ENCODE assay signal across 16 cellular contexts in genomic region chr1:53330819-53331218, GRCh38. TPM values are rescaled to one million over a fixed set of nuclear protein-coding genes. Genes with fewer than 3 reads are reported as not detected.
DNase-seq lines count a peak whose midpoint lies in the region; ATAC-seq and TF ChIP-seq lines count a peak whose summit lies in the region.
"Had no signal": no experiment of that assay in that cellular context is flagged by ENCODE, and none has a peak within 500 bp of the region (broad histone marks: within the 10 kb centered on the region; RNA-seq: fewer than 3 reads in every experiment).

No MANE protein-coding gene starts in this region.

- H3K9me3 Mint-ChIP-seq in activated CD8-positive, alpha-beta memory T cell treated with anti-CD3 and anti-CD28 coated beads, Interleukin-2, amount 10 ng/mL, durations not matched to agents 7 days and 5 days (ENCODE audit: low read depth) = no peaks in the 10 kb centered on the region
- H3K9me3 Mint-ChIP-seq in activated T-helper 17 cell treated with anti-CD3 and anti-CD28 coated beads, Interleukin-2, amount 50 U/mL, for 72 hours = no peaks in the 10 kb centered on the region
- H3K9me3 Mint-ChIP-seq: CD8-positive, alpha-beta T cell had no signal

- no peaks in the 10 kb centered on the region for H3K27me3 ChIP-seq in ovary
- H3K27me3 ChIP-seq: upper lobe of left lung had no signal

- no peaks in the 10 kb centered on the region for H3K9me3 ChIP-seq in ovary
- H3K9me3 ChIP-seq: upper lobe of left lung had no signal

- no peak overlapping the region for H3K4me3 ChIP-seq in ovary
- H3K4me3 ChIP-seq: upper lobe of left lung had no signal

- peak; percentile 42 for DNase-seq in activated CD8-positive, alpha-beta memory T cell treated with anti-CD3 and anti-CD28 coated beads for 24 hours
- no peak for DNase-seq in activated CD8-positive, alpha-beta memory T cell treated with anti-CD3 and anti-CD28 coated beads, Interleukin-2, amount 10 ng/mL, durations not matched to agents 7 days and 5 days
- peak; percentile 3 for DNase-seq in ELF-1 (ENCODE audit: low read depth, low spot score)
- peak in 3 of 5 donors; percentile 4 to 21 (median 8) for DNase-seq in ovary
- no peak for DNase-seq in GM03348 (ENCODE audit: low spot score)
- DNase-seq in NCI-H345 treated with DMSO at 0.1 percent for 48 hours (lab: John Stamatoyannopoulos, UW; ENCODE audit: unreplicated experiment) = no peak
- no peak for DNase-seq in activated CD4-positive, alpha-beta T cell treated with anti-CD3 and anti-CD28 coated beads for 48 hours
- DNase-seq: CD8-positive, alpha-beta T cell; DND-41; mesenchymal stem cell; NCI-H187 treated with DMSO at 0.1 percent for 48 hours; NCI-H510A; stimulated activated CD4-positive, alpha-beta T cell treated with anti-CD3 and anti-CD28 coated beads, Interleukin-4, amount 100 ng/mL, for 4 hours had no signal

- no peak for TF ChIP-seq CTCF in ovary (IDR thresholded peaks at IDR 0.05)

- CTCF ChIA-PET in activated CD8-positive, alpha-beta memory T cell treated with anti-CD3 and anti-CD28 coated beads, Interleukin-2, amount 10 ng/mL, durations not matched to agents 7 days and 5 days (lab: Charles Lee) = no interaction called here

- peaks cover 33% of the 10 kb centered on the region for H3K4me1 Mint-ChIP-seq in activated CD8-positive, alpha-beta memory T cell treated with anti-CD3 and anti-CD28 coated beads, Interleukin-2, amount 10 ng/mL, durations not matched to agents 7 days and 5 days
- peaks cover 11% of the 10 kb centered on the region for H3K4me1 Mint-ChIP-seq in activated T-helper 17 cell treated with anti-CD3 and anti-CD28 coated beads, Interleukin-2, amount 50 U/mL, for 72 hours

- H3K27ac ChIP-seq in ovary = no peak overlapping the region
- H3K27ac ChIP-seq: KMS-11, upper lobe of left lung had no signal

- no peak overlapping the region for H3K27ac Mint-ChIP-seq in activated CD8-positive, alpha-beta memory T cell treated with anti-CD3 and anti-CD28 coated beads, Interleukin-2, amount 10 ng/mL, durations not matched to agents 7 days and 5 days
- peak overlapping the region; percentile 72 for H3K27ac Mint-ChIP-seq in activated T-helper 17 cell treated with anti-CD3 and anti-CD28 coated beads, Interleukin-2, amount 50 U/mL, for 72 hours
- H3K27ac Mint-ChIP-seq: CD8-positive, alpha-beta T cell had no signal

- H3K27me3 Mint-ChIP-seq in activated CD8-positive, alpha-beta memory T cell treated with anti-CD3 and anti-CD28 coated beads, Interleukin-2, amount 10 ng/mL, durations not matched to agents 7 days and 5 days = no peaks in the 10 kb centered on the region
- H3K27me3 Mint-ChIP-seq in activated T-helper 17 cell treated with anti-CD3 and anti-CD28 coated beads, Interleukin-2, amount 50 U/mL, for 72 hours = no peaks in the 10 kb centered on the region

- TF ChIP-seq EP300 in ovary (IDR thresholded peaks at IDR 0.05) = no peak

- intact Hi-C loops in ovary (cut with DNase I) = no loop called here

- H3K36me3 ChIP-seq in ovary = no peaks in the 10 kb centered on the region
- H3K36me3 ChIP-seq: upper lobe of left lung had no signal

- peaks cover 6% of the 10 kb centered on the region for H3K36me3 Mint-ChIP-seq in activated CD8-positive, alpha-beta memory T cell treated with anti-CD3 and anti-CD28 coated beads, Interleukin-2, amount 10 ng/mL, durations not matched to agents 7 days and 5 days
- H3K36me3 Mint-ChIP-seq in activated T-helper 17 cell treated with anti-CD3 and anti-CD28 coated beads, Interleukin-2, amount 50 U/mL, for 72 hours (ENCODE audit: low read depth) = peaks cover 22% of the 10 kb centered on the region

- no peak overlapping the region for H3K4me3 Mint-ChIP-seq in activated CD8-positive, alpha-beta memory T cell treated with anti-CD3 and anti-CD28 coated beads, Interleukin-2, amount 10 ng/mL, durations not matched to agents 7 days and 5 days
- H3K4me3 Mint-ChIP-seq in activated T-helper 17 cell treated with anti-CD3 and anti-CD28 coated beads, Interleukin-2, amount 50 U/mL, for 72 hours = no peak overlapping the region
- H3K4me3 Mint-ChIP-seq: CD8-positive, alpha-beta T cell had no signal

- WGBS in ovary, 3 donors = 73 to 84% (median 74%) methylated on average over 5 of the region's 5 CpGs

- H3K4me1 ChIP-seq in ovary (ENCODE audit: insufficient read depth) = peaks cover 5% of the 10 kb centered on the region

- no peak for TF ChIP-seq POLR2A in ovary (IDR thresholded peaks at IDR 0.05)

- ATAC-seq in activated CD8-positive, alpha-beta memory T cell treated with anti-CD3 and anti-CD28 coated beads, Interleukin-2, amount 10 ng/mL, durations not matched to agents 7 days and 5 days = no peak
- no peak for ATAC-seq in activated T-helper 17 cell treated with anti-CD3 and anti-CD28 coated beads, Interleukin-2, amount 50 U/mL, for 72 hours (replicated peaks)
- ATAC-seq: CD8-positive, alpha-beta T cell had no signal

RNA-seq across cellular contexts. Expression of gene LRP8, which starts 2.9 kb away (rescaled TPM):
- 10 to 100 TPM; 65.1 to 82.5 TPM for total RNA-seq in activated CD8-positive, alpha-beta memory T cell treated with anti-CD3 and anti-CD28 coated beads, Interleukin-2, amount 10 ng/mL, durations not matched to agents 7 days and 5 days
- 10 to 100 TPM; 36.0 to 68.1 TPM for total RNA-seq in activated T-helper 17 cell treated with anti-CD3 and anti-CD28 coated beads, Interleukin-2, amount 50 U/mL, for 72 hours
- total RNA-seq in ovary = 10 to 100 TPM in 1 of 7 donors, 1 to 10 TPM in 6; 1.2 to 10.6 (median 2.2) TPM
- polyA plus RNA-seq in ovary = 1 to 10 TPM; 1.5 to 8.9 TPM

Comparison
In these comparisons a context has a peak if more than half of its experiments do, and no peak if none do; other contexts are left out.
1. DNase-seq: peak in activated CD8-positive, alpha-beta memory T cell treated with anti-CD3 and anti-CD28 coated beads for 24 hours (single experiment), ELF-1 (single experiment) and ovary (3 of 5); none in activated CD8-positive, alpha-beta memory T cell treated with anti-CD3 and anti-CD28 coated beads, Interleukin-2, amount 10 ng/mL, durations not matched to agents 7 days and 5 days (single experiment), GM03348 (single experiment), NCI-H345 treated with DMSO at 0.1 percent for 48 hours (single experiment) and activated CD4-positive, alpha-beta T cell treated with anti-CD3 and anti-CD28 coated beads for 48 hours (single experiment).